ENCODE assay signal across 28 cellular contexts in genomic region chrX:143206961-143207360, GRCh38.
"Had no signal": no experiment of that assay in that cellular context is flagged by ENCODE, and none has a peak within 500 bp of the region (broad histone marks: within the 10 kb centered on the region; RNA-seq: fewer than 3 reads in every experiment).

No MANE protein-coding gene starts in this region.

- H3K27me3 Mint-ChIP-seq: naive thymus-derived CD8-positive, alpha-beta T cell; progenitor cell of endocrine pancreas; stimulated activated naive B cell treated with anti-CD40 and anti-IgM and Interleukin-4, amounts not matched to agents 10 μg/mL and 1 μg/mL and 100 μg/mL, for 72 hours; stimulated activated naive CD8-positive, alpha-beta T cell treated with anti-CD3 and anti-CD28 coated beads, Interleukin-15, Interleukin-2, amounts not matched to agents 100 ng/mL and 50 ng/mL, for 24 hours had no signal

- H3K27me3 ChIP-seq: neural progenitor cell, ovary, right lobe of liver, sigmoid colon, stomach, thyroid gland, tibial nerve, upper lobe of left lung, vagina had no signal

- H3K4me1 Mint-ChIP-seq: naive thymus-derived CD8-positive, alpha-beta T cell; nephron; neural progenitor cell; stimulated activated effector memory CD8-positive, alpha-beta T cell treated with anti-CD3 and anti-CD28 coated beads, Interleukin-12 subunit alpha, Interleukin-12 subunit beta, amount 100 ng/mL, for 72 hours; stimulated activated naive B cell treated with anti-CD40 and anti-IgM and Interleukin-4, amounts not matched to agents 10 μg/mL and 1 μg/mL and 100 μg/mL, for 72 hours had no signal

- DNase-seq: naive thymus-derived CD8-positive, alpha-beta T cell; occipital lobe; ovary; posterior cingulate gyrus; psoas muscle; right cardiac atrium; right lobe of liver; sigmoid colon; small intestine; stimulated activated CD4-positive, alpha-beta T cell treated with anti-CD3 and anti-CD28 coated beads, Interleukin-15, amount 100 ng/mL, for 24 hours; stimulated activated CD4-positive, alpha-beta T cell treated with anti-CD3 and anti-CD28 coated beads, Interleukin-2, amount 100 ng/mL, for 24 hours; stimulated activated CD4-positive, alpha-beta T cell treated with anti-CD3 and anti-CD28 coated beads, Interleukin-2, amount 100 ng/mL, for 48 hours; stimulated activated CD4-positive, alpha-beta T cell treated with anti-CD3 and anti-CD28 coated beads, Interleukin-4, amount 100 ng/mL, for 24 hours; stimulated activated naive B cell treated with anti-CD40 and anti-IgM and Interleukin-4, amounts not matched to agents 10 μg/mL and 1 μg/mL and 100 μg/mL, for 72 hours; stimulated activated naive CD4-positive, alpha-beta T cell treated with Interleukin-2 at 50 U/mL for 16 hours; stomach; thyroid gland; trophoblast cell; upper lobe of left lung had no signal

- H3K27ac Mint-ChIP-seq: naive thymus-derived CD8-positive, alpha-beta T cell; nephron; neural progenitor cell; progenitor cell of endocrine pancreas; stimulated activated effector memory CD8-positive, alpha-beta T cell treated with anti-CD3 and anti-CD28 coated beads, Interleukin-12 subunit alpha, Interleukin-12 subunit beta, amount 100 ng/mL, for 72 hours; stimulated activated naive B cell treated with anti-CD40 and anti-IgM and Interleukin-4, amounts not matched to agents 10 μg/mL and 1 μg/mL and 100 μg/mL, for 72 hours; stimulated activated naive CD8-positive, alpha-beta T cell treated with anti-CD3 and anti-CD28 coated beads, Interleukin-15, Interleukin-2, amounts not matched to agents 100 ng/mL and 50 ng/mL, for 24 hours had no signal

- H3K36me3 ChIP-seq: neural progenitor cell, ovary, right lobe of liver, sigmoid colon, stomach, thoracic aorta, thyroid gland, tibial nerve, upper lobe of left lung, vagina had no signal

- H3K4me3 ChIP-seq: neural progenitor cell, ovary, psoas muscle, right lobe of liver, sigmoid colon, stomach, thoracic aorta, thyroid gland, tibial nerve, upper lobe of left lung, vagina had no signal

- ATAC-seq: naive thymus-derived CD8-positive, alpha-beta T cell; psoas muscle; right cardiac atrium; right lobe of liver; stimulated activated effector memory CD8-positive, alpha-beta T cell treated with anti-CD3 and anti-CD28 coated beads, Interleukin-12 subunit alpha, Interleukin-12 subunit beta, amount 100 ng/mL, for 72 hours; stimulated activated naive B cell treated with anti-CD40 and anti-IgM and Interleukin-4, amounts not matched to agents 10 μg/mL and 1 μg/mL and 100 μg/mL, for 72 hours had no signal

- H3K4me3 Mint-ChIP-seq: naive thymus-derived CD8-positive, alpha-beta T cell; nephron; neural progenitor cell; stimulated activated effector memory CD8-positive, alpha-beta T cell treated with anti-CD3 and anti-CD28 coated beads, Interleukin-12 subunit alpha, Interleukin-12 subunit beta, amount 100 ng/mL, for 72 hours; stimulated activated naive B cell treated with anti-CD40 and anti-IgM and Interleukin-4, amounts not matched to agents 10 μg/mL and 1 μg/mL and 100 μg/mL, for 72 hours; stimulated activated naive CD8-positive, alpha-beta T cell treated with anti-CD3 and anti-CD28 coated beads, Interleukin-15, Interleukin-2, amounts not matched to agents 100 ng/mL and 50 ng/mL, for 24 hours had no signal

- H3K4me1 ChIP-seq: neural progenitor cell, parathyroid adenoma, psoas muscle, right lobe of liver, sigmoid colon, stomach, thyroid gland, tibial nerve, upper lobe of left lung, vagina had no signal

- H3K9me3 Mint-ChIP-seq: stimulated activated naive CD8-positive, alpha-beta T cell treated with anti-CD3 and anti-CD28 coated beads, Interleukin-15, Interleukin-2, amounts not matched to agents 100 ng/mL and 50 ng/mL, for 24 hours had no signal

- H3K9me3 ChIP-seq: ovary, right lobe of liver, sigmoid colon, thoracic aorta, thyroid gland, tibial nerve, upper lobe of left lung, vagina had no signal

- H3K36me3 Mint-ChIP-seq: naive thymus-derived CD8-positive, alpha-beta T cell; neural progenitor cell; stimulated activated effector memory CD8-positive, alpha-beta T cell treated with anti-CD3 and anti-CD28 coated beads, Interleukin-12 subunit alpha, Interleukin-12 subunit beta, amount 100 ng/mL, for 72 hours; stimulated activated naive B cell treated with anti-CD40 and anti-IgM and Interleukin-4, amounts not matched to agents 10 μg/mL and 1 μg/mL and 100 μg/mL, for 72 hours had no signal
